17 cellular contexts compared by ENCODE assay signal in the genomic region with DNA sequence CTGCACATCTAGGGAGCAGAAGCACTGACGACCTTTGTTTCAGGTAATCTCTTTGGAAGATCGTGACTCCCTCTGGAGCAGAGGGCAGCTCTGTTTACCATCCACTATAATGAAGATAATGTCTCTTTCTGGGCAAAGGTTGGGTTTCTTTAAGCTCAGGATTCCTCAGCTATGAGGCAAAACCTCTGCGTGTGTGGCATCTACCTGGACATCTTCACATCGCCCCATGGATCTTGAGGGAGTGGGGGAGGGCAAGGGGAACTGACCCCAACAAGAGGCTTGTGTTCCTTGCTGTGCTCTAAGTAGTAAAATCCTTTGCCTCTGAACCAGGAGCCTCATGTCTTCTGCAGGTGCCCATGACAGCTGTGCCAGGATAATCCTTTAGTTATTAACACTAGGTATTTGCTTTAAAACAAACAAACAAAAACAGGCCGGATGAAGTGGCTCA. TPM values are rescaled to one million over a fixed set of nuclear protein-coding genes. Genes with fewer than 3 reads are reported as not detected.
DNase-seq lines count a peak whose midpoint lies in the region; ATAC-seq and TF ChIP-seq lines count a peak whose summit lies in the region.
"Had no signal": no experiment of that assay in that cellular context is flagged by ENCODE, and none has a peak within 500 bp of the region (broad histone marks: within the 10 kb centered on the region; RNA-seq: fewer than 3 reads in every experiment).

No MANE protein-coding gene starts in this region.

- no peaks in the 10 kb centered on the region for H3K4me1 ChIP-seq in endodermal cell (ENCODE audit: control insufficient read depth, insufficient read depth, low read length)

- H3K9me3 ChIP-seq in endodermal cell (ENCODE audit: control insufficient read depth, low read length), result peaks cover 33% of the 10 kb centered on the region

- peaks cover 37% of the 10 kb centered on the region for H3K9me3 Mint-ChIP-seq in endodermal cell
- H3K9me3 Mint-ChIP-seq in progenitor cell of endocrine pancreas (ENCODE audit: low read depth), result peaks cover 13% of the 10 kb centered on the region

- peak overlapping the region; percentile 32 for H3K27ac Mint-ChIP-seq in endodermal cell
- H3K27ac Mint-ChIP-seq in progenitor cell of endocrine pancreas, result peak overlapping the region; percentile 10
- H3K27ac Mint-ChIP-seq: HFFc6 had no signal

- H3K27me3 ChIP-seq in endodermal cell (ENCODE audit: control insufficient read depth, insufficient read depth, low read length, poor library complexity, severe bottlenecking), result no peaks in the 10 kb centered on the region

- H3K27me3 Mint-ChIP-seq in endodermal cell (ENCODE audit: insufficient read depth) (peaks cover 2% of the 10 kb centered on the region), progenitor cell of endocrine pancreas (no peaks in the 10 kb centered on the region)

- no peak overlapping the region for H3K27ac ChIP-seq in endodermal cell (ENCODE audit: low read depth, low read length)
- H3K27ac ChIP-seq: C4-2B had no signal

- H3K9ac ChIP-seq in endodermal cell (ENCODE audit: extremely low read depth, low read length, poor library complexity, severe bottlenecking), result no peak overlapping the region

- no peak overlapping the region for H3K4me3 ChIP-seq in endodermal cell (ENCODE audit: low read length)

- H3K4me1 Mint-ChIP-seq in endodermal cell, result peaks cover 9% of the 10 kb centered on the region
- H3K4me1 Mint-ChIP-seq in progenitor cell of endocrine pancreas (ENCODE audit: low read depth), result peaks cover 7% of the 10 kb centered on the region

- H3K4me3 Mint-ChIP-seq in endodermal cell, result peak overlapping the region; percentile 22
- H3K4me3 Mint-ChIP-seq in progenitor cell of endocrine pancreas (ENCODE audit: low read depth), result no peak overlapping the region
- H3K4me3 Mint-ChIP-seq: HFFc6 had no signal

- H3K36me3 Mint-ChIP-seq in endodermal cell (ENCODE audit: low read depth), result peaks cover 17% of the 10 kb centered on the region
- H3K36me3 Mint-ChIP-seq in progenitor cell of endocrine pancreas (ENCODE audit: insufficient read depth), result peaks cover 9% of the 10 kb centered on the region

- TF ChIP-seq CTCF in endodermal cell (conservative IDR thresholded peaks at IDR 0.05), result no peak
- TF ChIP-seq CTCF in progenitor cell of endocrine pancreas (IDR thresholded peaks at IDR 0.05; ENCODE audit: unreplicated experiment), result no peak

- no peaks in the 10 kb centered on the region for H3K36me3 ChIP-seq in endodermal cell (ENCODE audit: control insufficient read depth, insufficient read depth, low read length)

- DNase-seq in DMS53 (lab: John Stamatoyannopoulos, UW) (peak; percentile 81), NCI-H524 treated with DMSO at 0.1 percent for 48 hours (lab: John Stamatoyannopoulos, UW) (peak; percentile 62), endodermal cell (no peak), progenitor cell of endocrine pancreas (ENCODE audit: low spot score, unreplicated experiment) (no peak), cerebellum (ENCODE audit: low spot score) (no peak), kidney tubule cell (ENCODE audit: low spot score) (no peak), nucleus accumbens (lab: John Stamatoyannopoulos, UW) (no peak)
- DNase-seq: HFFc6, NCI-H1417, NCI-H2029 treated with DMSO at 0.1 percent for 48 hours, NCI-H2171 treated with DMSO at 0.1 percent for 48 hours, Right ventricle myocardium superior had no signal

- 77 to 92% methylated on average over 2 to 5 of the region's 5 CpGs for whole genome bisulfite sequencing in endodermal cell (ENCODE audit: insufficient coverage in 1 of 2, insufficient read length in 1 of 2), 2 experiments

- ATAC-seq in HG03460 (IDR thresholded peaks at IDR 0.05; ENCODE audit: unreplicated experiment), result no peak
- ATAC-seq: Panc1 had no signal

RNA-seq across cellular contexts. Expression of a gene that starts 19.6 kb away (rescaled TPM):
- total RNA-seq in endodermal cell, result not detected
- not detected for polyA plus RNA-seq in endodermal cell (2013, experiment 1 of 2)
- not detected for polyA plus RNA-seq in endodermal cell (2013, experiment 2 of 2)
- 0.69 TPM in 1 of 2 replicates, not detected in the other for total RNA-seq in progenitor cell of endocrine pancreas
- total RNA-seq in cerebellum, result 1.9 TPM
- total RNA-seq: HFFc6, HT1080, NCI-H460, Right ventricle myocardium superior had no signal

RNA-seq across cellular contexts. Expression of a gene that starts 30.2 kb away (rescaled TPM):
- total RNA-seq in endodermal cell, result 10 to 100 TPM; 47.3 to 49.2 TPM
- polyA plus RNA-seq in endodermal cell (2013, experiment 1 of 2), result 28.6 TPM
- polyA plus RNA-seq in endodermal cell (2013, experiment 2 of 2), result 27.8 TPM
- total RNA-seq in progenitor cell of endocrine pancreas, result 27.0 and 31.4 TPM in 2 replicates
- 30.8 TPM for total RNA-seq in cerebellum

RNA-seq across cellular contexts. Expression of a gene that starts 36.2 kb away (rescaled TPM):
- total RNA-seq in endodermal cell, result 10 to 100 TPM; 14.9 to 26.3 TPM
- 15.0 TPM for polyA plus RNA-seq in endodermal cell (2013, experiment 1 of 2)
- polyA plus RNA-seq in endodermal cell (2013, experiment 2 of 2), result 17.7 TPM
- 12.1 and 15.0 TPM in 2 replicates for total RNA-seq in progenitor cell of endocrine pancreas
- 20.8 TPM for total RNA-seq in cerebellum

RNA-seq across cellular contexts. Expression of a gene that starts 36.3 kb away (rescaled TPM):
- total RNA-seq in endodermal cell, result 10 to 100 TPM; 47.6 to 57.7 TPM
- polyA plus RNA-seq in endodermal cell (2013, experiment 1 of 2), result 31.9 TPM
- 31.2 TPM for polyA plus RNA-seq in endodermal cell (2013, experiment 2 of 2)
- total RNA-seq in progenitor cell of endocrine pancreas, result 37.2 and 41.1 TPM in 2 replicates
- total RNA-seq in cerebellum, result 54.5 TPM

Comparison
In these comparisons a context has a peak if more than half of its experiments do, and no peak if none do; other contexts are left out.
1. DNase-seq: peak in DMS53 (single experiment) and NCI-H524 treated with DMSO at 0.1 percent for 48 hours (single experiment); none in endodermal cell (single experiment), progenitor cell of endocrine pancreas (single experiment), cerebellum (single experiment), kidney tubule cell (single experiment) and nucleus accumbens (0 of 56).